ENCODE assay signal across 23 cellular contexts in the genomic region with DNA sequence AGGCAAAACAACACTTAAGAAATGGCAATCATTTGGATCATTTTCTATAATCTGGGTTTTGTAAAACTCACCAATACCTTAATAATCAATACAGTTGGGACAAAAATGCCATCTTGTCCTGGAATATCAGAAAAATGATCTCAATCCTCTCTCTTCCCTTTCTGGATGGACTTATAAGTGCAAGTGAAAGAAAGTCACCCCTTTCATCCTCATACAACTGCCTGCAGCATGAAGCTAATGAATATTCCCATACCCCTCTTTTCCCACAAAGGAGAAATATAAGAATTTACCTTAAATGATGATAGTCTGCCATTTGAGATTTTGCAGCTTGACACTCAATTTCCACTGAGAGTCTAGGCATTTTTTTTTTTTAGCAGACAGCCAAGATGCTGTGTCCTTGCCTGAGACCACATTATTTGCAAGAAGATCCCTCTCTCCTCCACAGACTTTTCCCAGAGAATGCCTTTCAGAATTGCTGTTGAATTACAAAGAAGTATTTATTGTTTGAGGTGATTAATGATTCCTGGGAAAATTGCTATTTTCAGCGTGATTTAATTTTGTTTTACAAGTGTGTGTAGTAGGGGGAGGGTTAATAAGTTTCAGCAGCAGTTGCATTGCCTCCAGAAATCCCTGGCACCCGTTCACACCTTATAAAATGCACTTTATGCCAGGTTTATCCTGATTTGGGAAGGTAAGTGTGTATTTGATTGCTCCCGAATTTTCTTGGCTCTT. TPM values are rescaled to one million over a fixed set of nuclear protein-coding genes. Genes with fewer than 3 reads are reported as not detected.
"Had no signal": no experiment of that assay in that cellular context is flagged by ENCODE, and none has a peak within 500 bp of the region (broad histone marks: within the 10 kb centered on the region; RNA-seq: fewer than 3 reads in every experiment).

No MANE protein-coding gene starts in this region.

- H3K27ac Mint-ChIP-seq: effector memory CD8-positive, alpha-beta T cell; T-helper 1 cell treated with Interleukin-12 subunit alpha and Interleukin-12 subunit beta and Interleukin-4 antibody, amounts not matched to agents 30 μg/mL and 1 μg/mL, for 36 hours had no signal

- DNase-seq: activated CD4-positive, alpha-beta T cell treated with anti-CD3 and anti-CD28 coated beads, Interleukin-2, amount 50 U/mL, for 1 hour; activated CD8-positive, alpha-beta memory T cell treated with anti-CD3 and anti-CD28 coated beads, Interleukin-2, amount 50 U/mL, for 4 hours; activated naive CD4-positive, alpha-beta T cell treated with anti-CD3 and anti-CD28 coated beads, Interleukin-2, amount 50 U/mL, for 16 hours; activated T-cell treated with anti-CD3 and anti-CD28 coated beads, Interleukin-2, amount 50 U/mL, for 4 hours; dermis blood vessel endothelial cell; effector memory CD8-positive, alpha-beta T cell; foreskin fibroblast; glutamatergic neuron; hypothalamus; mammary epithelial cell; naive B cell; pancreas; spleen; stimulated activated CD8-positive, alpha-beta memory T cell treated with anti-CD3 and anti-CD28 coated beads, Interleukin-4, amount 100 ng/mL, for 48 hours; stimulated activated naive CD4-positive, alpha-beta T cell; trophoblast cell had no signal

- H3K9me3 Mint-ChIP-seq: activated T-cell treated with anti-CD3 and anti-CD28 coated beads, Interleukin-2, amount 50 U/mL, for 4 hours; effector memory CD8-positive, alpha-beta T cell; T-helper 1 cell treated with Interleukin-12 subunit alpha and Interleukin-12 subunit beta and Interleukin-4 antibody, amounts not matched to agents 30 μg/mL and 1 μg/mL, for 36 hours had no signal

- H3K9me3 ChIP-seq: pancreas, SJSA1, spleen, suprapubic skin had no signal

- H3K4me3 Mint-ChIP-seq: activated T-cell treated with anti-CD3 and anti-CD28 coated beads, Interleukin-2, amount 50 U/mL, for 4 hours; effector memory CD8-positive, alpha-beta T cell; naive B cell; T-helper 1 cell treated with Interleukin-12 subunit alpha and Interleukin-12 subunit beta and Interleukin-4 antibody, amounts not matched to agents 30 μg/mL and 1 μg/mL, for 36 hours had no signal

- H3K36me3 ChIP-seq: pancreas, spleen, suprapubic skin had no signal

- H3K4me3 ChIP-seq: pancreas, SJSA1, spleen, suprapubic skin had no signal

- ATAC-seq: activated CD4-positive, CD25-positive, alpha-beta regulatory T cell treated with anti-CD3 and anti-CD28 coated beads, Interleukin-2, amount 50 U/mL, for 24 hours; activated T-cell treated with anti-CD3 and anti-CD28 coated beads, Interleukin-2, amount 50 U/mL, for 4 hours; effector memory CD8-positive, alpha-beta T cell; left lobe of liver; pancreas had no signal

- H3K36me3 Mint-ChIP-seq: naive B cell had no signal

- H3K27me3 ChIP-seq: SJSA1, suprapubic skin had no signal

- H3K27ac ChIP-seq: pancreas, SJSA1, spleen, suprapubic skin had no signal

- H3K4me1 Mint-ChIP-seq: naive B cell had no signal

RNA-seq across cellular contexts. Expression of a gene that starts 3.8 kb away (rescaled TPM):
- total RNA-seq: cerebellum, mononuclear cell had no signal

RNA-seq across cellular contexts. Expression of a gene that starts 16.7 kb away (rescaled TPM):
- total RNA-seq: activated T-cell treated with anti-CD3 and anti-CD28 coated beads, Interleukin-2, amount 50 U/mL, for 4 hours; cerebellum had no signal

RNA-seq across cellular contexts. Expression of a gene that starts 20.8 kb away (rescaled TPM):
- total RNA-seq: activated T-cell treated with anti-CD3 and anti-CD28 coated beads, Interleukin-2, amount 50 U/mL, for 4 hours; cerebellum; left lobe of liver; mononuclear cell had no signal

RNA-seq across cellular contexts. Expression of a gene that starts 24.3 kb away (rescaled TPM):
- total RNA-seq: activated T-cell treated with anti-CD3 and anti-CD28 coated beads, Interleukin-2, amount 50 U/mL, for 4 hours; cerebellum had no signal

RNA-seq across cellular contexts. Expression of a gene that starts 25.6 kb away (rescaled TPM):
- total RNA-seq: activated T-cell treated with anti-CD3 and anti-CD28 coated beads, Interleukin-2, amount 50 U/mL, for 4 hours; cerebellum had no signal
